Comparison of ENCODE assay signal across 28 cellular contexts in genomic region chr12:4191149-4191548, GRCh38.
"Had no signal": no experiment of that assay in that cellular context is flagged by ENCODE, and none has a peak within 500 bp of the region (broad histone marks: within the 10 kb centered on the region; RNA-seq: fewer than 3 reads in every experiment).

No MANE protein-coding gene starts in this region.

- H3K4me1 ChIP-seq: ascending aorta, breast epithelium, colonic mucosa, esophagus squamous epithelium had no signal

- FAIRE-seq: endometrium, endothelial cell of umbilical vein, frontal cortex had no signal

- H3K27ac ChIP-seq: ascending aorta, breast epithelium, cardiac muscle cell, colonic mucosa, epithelial cell of prostate, esophagus squamous epithelium, WERI-Rb-1 had no signal

- H3K4me3 ChIP-seq: ascending aorta, breast epithelium, cardiac muscle cell, colonic mucosa, esophagus squamous epithelium had no signal

- H3K27me3 ChIP-seq: ascending aorta, breast epithelium, cardiac muscle cell, colonic mucosa had no signal

- ATAC-seq: activated CD4-positive, CD25-positive, alpha-beta regulatory T cell treated with anti-CD3 and anti-CD28 coated beads, Interleukin-2, amount 50 U/mL, for 24 hours; activated CD8-positive, alpha-beta T cell treated with anti-CD3 and anti-CD28 coated beads for 36 hours; activated T-cell treated with anti-CD3 and anti-CD28 coated beads, Interleukin-2, amount 50 U/mL, for 4 hours; activated T-helper 17 cell treated with anti-CD3 and anti-CD28 coated beads, Interleukin-2, amount 50 U/mL, for 72 hours; T-cell had no signal

- DNase-seq: activated B cell treated with CpG ODN at 0.5 μM for 24 hours; activated CD4-positive, alpha-beta T cell treated with anti-CD3 and anti-CD28 coated beads for 48 hours; activated CD4-positive, alpha-beta T cell treated with anti-CD3 and anti-CD28 coated beads, Interleukin-2, amount 50 U/mL, for 1 hour; activated CD4-positive, alpha-beta T cell treated with anti-CD3 and anti-CD28 coated beads, Interleukin-2, amount 50 U/mL, for 48 hours; activated CD8-positive, alpha-beta memory T cell treated with anti-CD3 and anti-CD28 coated beads for 24 hours; activated CD8-positive, alpha-beta T cell treated with anti-CD3 and anti-CD28 coated beads for 36 hours; activated effector memory CD4-positive, alpha-beta T cell treated with Interleukin-2 at 50 U/mL for 16 hours; activated naive CD4-positive, alpha-beta T cell treated with anti-CD3 and anti-CD28 coated beads for 36 hours; activated naive CD8-positive, alpha-beta T cell treated with anti-CD3 and anti-CD28 coated beads, Interleukin-2, amount 10 ng/mL, durations not matched to agents 7 days and 5 days; activated T-cell treated with anti-CD3 and anti-CD28 coated beads, Interleukin-2, amount 50 U/mL, for 4 hours; central memory CD4-positive, alpha-beta T cell; cerebellar nuclear complex; colonic mucosa; effector CD8-positive, alpha-beta T cell; esophagus squamous epithelium; head of caudate nucleus; T-cell; T-helper 9 cell; WERI-Rb-1 had no signal

- H3K36me3 ChIP-seq: ascending aorta, breast epithelium, cardiac muscle cell, colonic mucosa, esophagus squamous epithelium, WERI-Rb-1 had no signal

- H3K9me3 ChIP-seq: ascending aorta, breast epithelium, colonic mucosa, esophagus squamous epithelium had no signal
